23 cellular contexts compared by ENCODE assay signal in the genomic region with DNA sequence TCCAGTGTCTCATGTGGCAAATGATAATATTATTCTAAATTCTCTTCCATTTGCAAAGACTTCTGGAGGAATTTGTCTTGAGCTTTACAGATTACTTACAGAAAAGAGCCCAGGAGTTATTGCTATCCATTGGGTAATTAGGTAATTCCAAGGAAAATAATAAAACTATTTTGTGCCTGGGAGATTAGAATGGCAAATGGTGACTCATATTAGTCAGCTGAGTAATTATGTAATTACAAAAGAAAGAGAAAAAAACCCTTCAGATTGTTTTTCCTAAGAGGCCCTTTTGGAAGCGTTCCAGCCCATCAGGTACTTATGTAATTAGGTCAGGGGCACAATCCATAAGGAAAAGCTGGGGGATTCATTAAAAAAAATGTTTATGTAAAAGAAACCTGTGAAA.
DNase-seq lines count a peak whose midpoint lies in the region; ATAC-seq and TF ChIP-seq lines count a peak whose summit lies in the region.
"Had no signal": no experiment of that assay in that cellular context is flagged by ENCODE, and none has a peak within 500 bp of the region (broad histone marks: within the 10 kb centered on the region; RNA-seq: fewer than 3 reads in every experiment).

No MANE protein-coding gene starts in this region.

- no peak for TF ChIP-seq CTCF in lower leg skin (IDR thresholded peaks at IDR 0.05)
- TF ChIP-seq CTCF in prostate gland (IDR thresholded peaks at IDR 0.05), result no peak

- no peaks in the 10 kb centered on the region for H3K27me3 ChIP-seq in prostate gland (replicated peaks; ENCODE audit: insufficient read depth)
- H3K27me3 ChIP-seq: foreskin keratinocyte had no signal

- no peak overlapping the region for H3K27ac ChIP-seq in prostate gland
- H3K27ac ChIP-seq: epithelial cell of prostate, foreskin keratinocyte, PC-9 had no signal

- no peaks in the 10 kb centered on the region for H3K36me3 ChIP-seq in prostate gland

- H3K4me3 ChIP-seq in lower leg skin (ENCODE audit: low read depth, poor library complexity, severe bottlenecking) (no peak overlapping the region), prostate gland (no peak overlapping the region)
- H3K4me3 ChIP-seq: GM23338, PC-9 had no signal

- intact Hi-C loops in lower leg skin (cut with DNase I; ENCODE audit: low total_unique reads), result no loop called here
- intact Hi-C loops in prostate gland (cut with DNase I), result no loop called here

- no peak for ATAC-seq in GM19328 (IDR thresholded peaks at IDR 0.05; ENCODE audit: unreplicated experiment)
- ATAC-seq: activated naive CD4-positive, alpha-beta T cell treated with anti-CD3 and anti-CD28 coated beads, Interleukin-2, amount 50 U/mL, for 72 hours; activated T-helper 17 cell treated with anti-CD3 and anti-CD28 coated beads, Interleukin-2, amount 50 U/mL, for 72 hours; foreskin keratinocyte; GM23338; T-cell had no signal

- no peaks in the 10 kb centered on the region for H3K9me3 ChIP-seq in prostate gland

- WGBS in lower leg skin, 2 donors, result 84 to 85% methylated on average over 1 of the region's 1 CpG
- WGBS in prostate gland, result 85% methylated on average over 1 of the region's 1 CpG

- peaks cover 7% of the 10 kb centered on the region for H3K4me1 ChIP-seq in prostate gland (replicated peaks)
- H3K4me1 ChIP-seq: foreskin keratinocyte had no signal

- TF ChIP-seq POLR2A in lower leg skin (IDR thresholded peaks at IDR 0.05), result no peak
- no peak for TF ChIP-seq POLR2A in prostate gland (IDR thresholded peaks at IDR 0.05)

- DNase-seq in COLO829 (ENCODE audit: low spot score), result peak; percentile 82
- peak; percentile 18 for DNase-seq in EL
- DNase-seq in NCI-H774 (lab: John Stamatoyannopoulos, UW), result peak; percentile 36
- DNase-seq in glomerular endothelial cell (ENCODE audit: extremely low read depth, low read depth, low spot score), result peak; percentile 14
- DNase-seq in hepatic stellate cell (ENCODE audit: low spot score), result no peak
- no peak for DNase-seq in lower leg skin (ENCODE audit: low spot score in 2 of 2)
- no peak for DNase-seq in prostate gland (ENCODE audit: low spot score)
- DNase-seq: activated CD4-positive, alpha-beta T cell treated with anti-CD3 and anti-CD28 coated beads, Interleukin-2, amount 50 U/mL, for 48 hours; activated CD8-positive, alpha-beta memory T cell treated with anti-CD3 and anti-CD28 coated beads, Interleukin-2, amount 50 U/mL, for 48 hours; aorta; DMS 273 treated with DMSO at 0.1 percent for 48 hours; foreskin keratinocyte; GF-D8; islet precursor cell; NCI-H1417 treated with DMSO at 0.1 percent for 48 hours; PC-9; SHP77 treated with DMSO at 0.1 percent for 48 hours; T-cell had no signal

Comparison
In these comparisons a context has a peak if more than half of its experiments do, and no peak if none do; other contexts are left out.
1. DNase-seq: peak in COLO829 (single experiment), EL (single experiment), NCI-H774 (single experiment) and glomerular endothelial cell (single experiment); none in hepatic stellate cell (single experiment), lower leg skin (0 of 2) and prostate gland (single experiment).